ENCODE assay signal across 23 cellular contexts in the genomic region with DNA sequence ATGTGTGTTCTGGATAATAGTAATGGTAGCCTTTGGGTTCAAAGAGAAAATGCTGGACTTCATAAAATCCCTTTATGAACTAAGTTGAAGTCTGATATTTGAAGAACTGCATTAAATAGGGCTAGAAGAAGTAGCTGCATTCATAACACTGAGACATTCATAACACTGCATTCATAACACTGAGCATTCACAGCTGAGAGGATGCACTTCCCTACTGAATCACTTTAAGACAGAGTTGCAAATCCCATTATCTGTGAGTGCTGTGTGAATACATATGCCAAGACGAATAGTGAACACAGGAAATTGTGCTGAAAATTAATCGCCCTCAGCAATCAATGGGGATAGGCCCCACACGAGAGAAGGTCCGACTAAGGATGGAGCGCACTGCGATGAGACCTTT.
"Had no signal": no experiment of that assay in that cellular context is flagged by ENCODE, and none has a peak within 500 bp of the region (broad histone marks: within the 10 kb centered on the region; RNA-seq: fewer than 3 reads in every experiment).

No MANE protein-coding gene starts in this region.

- H3K27me3 ChIP-seq: ascending aorta, brain microvascular endothelial cell, gastrocnemius medialis, right lobe of liver, transverse colon, uterus had no signal

- H3K4me3 ChIP-seq: ascending aorta, gastrocnemius medialis, lung, right lobe of liver, transverse colon, uterus had no signal

- H3K9me3 ChIP-seq: ascending aorta, gastrocnemius medialis, right lobe of liver, transverse colon, uterus had no signal

- H3K9ac ChIP-seq: parathyroid adenoma had no signal

- H3K27ac ChIP-seq: ascending aorta, brain microvascular endothelial cell, gastrocnemius medialis, parathyroid adenoma, right lobe of liver, transverse colon, uterus had no signal

- H3K36me3 ChIP-seq: ascending aorta, brain microvascular endothelial cell, gastrocnemius medialis, right lobe of liver, transverse colon, uterus had no signal

- H3K79me2 ChIP-seq: parathyroid adenoma had no signal

- H2AFZ ChIP-seq: parathyroid adenoma had no signal

- ATAC-seq: activated naive CD4-positive, alpha-beta T cell treated with anti-CD3 and anti-CD28 coated beads, Interleukin-2, amount 50 U/mL, for 72 hours; effector memory CD8-positive, alpha-beta T cell; esophagus mucosa; gastrocnemius medialis; left colon; right lobe of liver; stimulated activated naive B cell treated with anti-CD40 and anti-IgM and Interleukin-4, amounts not matched to agents 10 μg/mL and 1 μg/mL and 100 μg/mL, for 72 hours had no signal

- DNase-seq: activated CD4-positive, alpha-beta T cell treated with anti-CD3 and anti-CD28 coated beads for 1 hour; activated CD4-positive, alpha-beta T cell treated with anti-CD3 and anti-CD28 coated beads, Interleukin-2, amount 50 U/mL, for 1 hour; activated T-cell treated with anti-CD3 and anti-CD28 coated beads, Interleukin-2, amount 50 U/mL, for 1 hour; brain microvascular endothelial cell; central memory CD4-positive, alpha-beta T cell; effector memory CD8-positive, alpha-beta T cell; gastrocnemius medialis; head of caudate nucleus; left colon; right lobe of liver; small intestine; stimulated activated CD4-positive, alpha-beta T cell treated with anti-CD3 and anti-CD28 coated beads, Interleukin-15, amount 100 ng/mL, for 24 hours; stimulated activated CD4-positive, alpha-beta T cell treated with anti-CD3 and anti-CD28 coated beads, Interleukin-2, amount 100 ng/mL, for 48 hours; stimulated activated CD8-positive, alpha-beta memory T cell treated with anti-CD3 and anti-CD28 coated beads, Interleukin-4, amount 100 ng/mL, for 48 hours; stimulated activated naive B cell treated with anti-CD40 and anti-IgM and Interleukin-4, amounts not matched to agents 10 μg/mL and 1 μg/mL and 100 μg/mL, for 72 hours; T-helper 1 cell; transverse colon had no signal

- H3K4me1 ChIP-seq: ascending aorta, gastrocnemius medialis, parathyroid adenoma, right lobe of liver, transverse colon, uterus had no signal
